In the genomic region with DNA sequence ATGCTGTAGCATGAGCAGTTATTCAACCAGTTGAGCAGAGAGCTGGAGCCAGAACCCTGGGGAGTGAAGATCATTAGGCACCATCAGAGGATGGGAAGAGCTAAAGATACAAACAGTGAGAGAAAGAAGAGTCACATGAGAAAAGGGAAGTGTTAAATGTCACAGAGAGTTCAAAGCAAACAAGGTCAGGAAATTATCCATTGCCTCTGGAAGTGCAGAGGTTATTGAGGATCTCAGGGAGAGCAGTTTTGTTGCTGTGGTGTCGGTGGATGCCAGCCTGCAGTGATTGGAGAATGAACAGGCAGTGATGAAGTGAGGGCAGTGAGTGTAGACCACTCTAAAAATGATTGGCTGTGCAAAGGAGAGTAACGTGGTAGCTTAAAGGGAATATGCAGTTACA, we compare ENCODE assay signal across 23 cellular contexts. TPM values are rescaled to one million over a fixed set of nuclear protein-coding genes. Genes with fewer than 3 reads are reported as not detected.
"Had no signal": no experiment of that assay in that cellular context is flagged by ENCODE, and none has a peak within 500 bp of the region (broad histone marks: within the 10 kb centered on the region; RNA-seq: fewer than 3 reads in every experiment).

No MANE protein-coding gene starts in this region.

- DNase-seq: activated CD4-positive, alpha-beta T cell treated with anti-CD3 and anti-CD28 coated beads, Interleukin-2, amount 50 U/mL, for 1 hour; activated CD4-positive, CD25-positive, alpha-beta regulatory T cell treated with anti-CD3 and anti-CD28 coated beads, Interleukin-2, amount 50 U/mL, for 72 hours; activated CD8-positive, alpha-beta T cell treated with anti-CD3 and anti-CD28 coated beads, Interleukin-2, amount 10 ng/mL, durations not matched to agents 7 days and 5 days; activated gamma-delta T cell treated with Interleukin-2 at 50 U/mL for 16 hours; aorta; brain microvascular endothelial cell; caudate nucleus; dorsolateral prefrontal cortex; effector memory CD8-positive, alpha-beta T cell; esophagus squamous epithelium; immature natural killer cell; left lung; natural killer cell; ovary; stimulated activated CD4-positive, alpha-beta T cell treated with anti-CD3 and anti-CD28 coated beads, Interleukin-4, amount 100 ng/mL, for 24 hours; stimulated activated naive CD4-positive, alpha-beta T cell treated with Interleukin-2 at 50 U/mL for 16 hours; T-cell; WERI-Rb-1 had no signal

- ATAC-seq: activated CD8-positive, alpha-beta T cell treated with anti-CD3 and anti-CD28 coated beads, Interleukin-2, amount 10 ng/mL, durations not matched to agents 7 days and 5 days; effector memory CD8-positive, alpha-beta T cell; left lung; natural killer cell; T-cell had no signal

- H3K36me3 ChIP-seq: brain microvascular endothelial cell, neutrophil, ovary, prostate gland, WERI-Rb-1 had no signal

- H3K27ac ChIP-seq: brain microvascular endothelial cell, hepatocyte, neutrophil, ovary, prostate gland, WERI-Rb-1 had no signal

- H3K9me3 ChIP-seq: esophagus squamous epithelium, left lung, neutrophil, ovary, prostate gland, upper lobe of left lung had no signal

- H3K4me3 ChIP-seq: dorsolateral prefrontal cortex, esophagus squamous epithelium, hepatocyte, left lung, ovary, prostate gland, upper lobe of left lung had no signal

- H3K27me3 ChIP-seq: brain microvascular endothelial cell, dorsolateral prefrontal cortex, esophagus squamous epithelium, hepatocyte, left lung, neutrophil, ovary, upper lobe of left lung had no signal

- H3K4me1 ChIP-seq: prostate gland had no signal

RNA-seq across cellular contexts. Expression of a gene that starts 17.7 kb away (rescaled TPM):
- total RNA-seq: activated CD8-positive, alpha-beta T cell treated with anti-CD3 and anti-CD28 coated beads, Interleukin-2, amount 10 ng/mL, durations not matched to agents 7 days and 5 days; kidney epithelial cell; natural killer cell had no signal
- polyA plus RNA-seq: immature natural killer cell had no signal
